Comparison of ENCODE assay signal across 10 cellular contexts in the genomic region with DNA sequence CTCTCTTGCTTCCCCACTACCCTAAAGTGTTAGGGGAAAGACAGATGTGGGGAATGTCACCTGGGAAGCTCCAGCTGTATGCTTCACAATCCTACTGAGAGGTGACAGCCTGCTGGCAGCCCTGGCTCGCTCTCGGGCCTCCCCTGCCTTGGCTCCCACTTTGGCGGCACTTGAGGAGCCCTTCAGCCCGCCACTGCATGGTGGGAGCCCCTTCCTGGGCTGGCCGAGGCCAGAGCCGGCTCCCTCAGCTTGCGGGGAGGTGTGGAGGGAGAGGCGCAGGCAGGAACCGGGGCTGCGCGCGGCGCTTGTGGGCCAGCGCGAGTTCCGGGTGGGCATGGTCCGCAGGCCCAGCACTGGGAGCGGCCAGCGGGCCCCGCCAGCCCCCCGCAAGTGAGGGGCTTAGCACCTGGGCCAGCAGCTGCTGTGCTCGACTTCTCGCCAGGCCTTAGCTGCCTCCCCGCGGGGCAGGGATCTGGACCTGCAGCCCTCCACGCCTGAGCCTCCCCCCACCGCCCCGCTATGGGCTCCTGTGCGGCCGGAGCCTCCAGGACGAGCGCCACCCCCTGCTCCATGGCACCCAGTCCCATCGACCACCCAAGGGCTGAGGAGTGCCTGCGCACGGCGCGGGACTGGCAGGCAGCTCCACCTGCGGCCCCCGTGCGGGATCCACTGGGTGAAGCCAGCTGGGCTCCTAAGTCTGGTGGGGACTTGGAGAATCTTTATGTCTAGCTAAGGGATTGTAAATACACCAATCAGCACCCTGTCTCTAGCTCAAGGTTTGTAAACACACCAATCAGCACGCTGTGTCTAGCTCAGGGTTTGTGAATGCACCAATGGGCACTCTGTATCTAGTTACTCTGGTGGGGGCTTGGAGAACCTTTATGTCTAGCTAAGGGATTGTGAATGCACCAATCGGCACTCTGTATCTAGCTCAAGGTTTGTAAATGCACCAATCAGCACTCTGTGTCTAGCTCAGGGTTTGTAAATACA. TPM values are rescaled to one million over a fixed set of nuclear protein-coding genes. Genes with fewer than 3 reads are reported as not detected.
DNase-seq lines count a peak whose midpoint lies in the region; ATAC-seq and TF ChIP-seq lines count a peak whose summit lies in the region.
"Not testable (repeated sequence)": the region's sequence is repeated elsewhere in the genome, so short reads cannot be mapped to it uniquely, and the experiment has no call there.
"Had no signal": no experiment of that assay in that cellular context is flagged by ENCODE, and none has a peak within 500 bp of the region (broad histone marks: within the 10 kb centered on the region; RNA-seq: fewer than 3 reads in every experiment).

No MANE protein-coding gene starts in this region.

- DNase-seq in IMR-90; left ventricle myocardium inferior; thoracic aorta (ENCODE audit: low spot score): not testable (repeated sequence)
- peak; percentile 28 for DNase-seq in activated naive CD8-positive, alpha-beta T cell treated with anti-CD3 and anti-CD28 coated beads, Interleukin-2, amount 10 ng/mL, durations not matched to agents 7 days and 5 days
- DNase-seq in aorta = peak; percentile 45 to 73

- H3K9me1 ChIP-seq in IMR-90 (ENCODE audit: insufficient read depth, low read length) = peaks cover 19% of the 10 kb centered on the region

- dilution Hi-C loops in IMR-90 (cut with HindIII; ENCODE audit: low sequenced_read_pairs, unreplicated experiment) = not testable (repeated sequence)

- TF ChIP-seq CTCF in IMR-90 (conservative IDR thresholded peaks at IDR 0.05; ENCODE audit: low read depth, low read length); left ventricle myocardium inferior (IDR thresholded peaks at IDR 0.05; ENCODE audit: borderline replicate concordance); thoracic aorta (IDR thresholded peaks at IDR 0.05): not testable (repeated sequence)

- not testable (repeated sequence) for H3K36me3 ChIP-seq in IMR-90 (ENCODE audit: control insufficient read depth, insufficient read depth, low read length); left ventricle myocardium inferior; mucosa of rectum (ENCODE audit: control insufficient read depth in 2 of 2, insufficient read depth in 2 of 2, low read length in 2 of 2); skeletal muscle tissue (ENCODE audit: control insufficient read depth in 3 of 3, insufficient read depth in 3 of 3, low read length in 3 of 3); thoracic aorta; aorta (ENCODE audit: control insufficient read depth in 1 of 2, insufficient read depth in 2 of 2, low read length in 1 of 2)

- peak overlapping the region; percentile 81 for H3K27ac ChIP-seq in IMR-90 (ENCODE audit: insufficient read depth, low read length)
- peak overlapping the region; percentile 79 for H3K27ac ChIP-seq in left ventricle myocardium inferior (replicated peaks)
- H3K27ac ChIP-seq in mucosa of rectum (ENCODE audit: low read depth in 2 of 2, low read length in 2 of 2) = peak overlapping the region; percentile 65 to 72
- H3K27ac ChIP-seq in skeletal muscle tissue (ENCODE audit: low read depth, low read length) = peak overlapping the region; percentile 87
- H3K27ac ChIP-seq in thoracic aorta = peak overlapping the region; percentile 88 to 96
- H3K27ac ChIP-seq in aorta (ENCODE audit: low read depth in 1 of 2, low read length in 2 of 2) = peak overlapping the region; percentile 57 to 80

- H4K8ac ChIP-seq in IMR-90 (ENCODE audit: low read depth in 2 of 2, low read length in 2 of 2) = peak overlapping the region; percentile 6 to 82; a peak in 3 of 4 replicates

- H3K4me3 ChIP-seq in IMR-90 (ENCODE audit: insufficient read depth, low read depth, low read length); left ventricle myocardium inferior; mucosa of rectum (ENCODE audit: low read length in 2 of 2); skeletal muscle tissue (ENCODE audit: low read length in 3 of 3); thoracic aorta; aorta (ENCODE audit: low read length in 2 of 2): not testable (repeated sequence)

- H3K27ac Mint-ChIP-seq in activated naive CD8-positive, alpha-beta T cell treated with anti-CD3 and anti-CD28 coated beads, Interleukin-2, amount 10 ng/mL, durations not matched to agents 7 days and 5 days = not testable (repeated sequence)
- peak overlapping the region; percentile 79 for H3K27ac Mint-ChIP-seq in dendritic cell treated with granulocyte-macrophage colony-stimulating factor and Interleukin-4, amounts not matched to agents 40 ng/mL and 50 ng/mL, for 4 days

- peak overlapping the region; percentile 33 for H2AK9ac ChIP-seq in IMR-90 (replicated peaks; ENCODE audit: low read depth, low read length, poor library complexity)

- in situ Hi-C loops in IMR-90 (cut with MboI; ENCODE audit: low sequenced_read_pairs) = loop anchor here (5.0 kb wide), 1 partner anchor 270 kb away; no protein-coding TSS in a partner anchor

- not testable (repeated sequence) for H4K20me1 ChIP-seq in IMR-90 (ENCODE audit: insufficient read depth, low read length)

- H3K4me2 ChIP-seq in IMR-90 (ENCODE audit: low read depth, low read length) = not testable (repeated sequence)

- peak overlapping the region; percentile 92 for H4K91ac ChIP-seq in IMR-90 (ENCODE audit: insufficient read depth, low read depth, low read length)

- peak overlapping the region; percentile 80; the same call in 2 of the 3 replicates for H2BK15ac ChIP-seq in IMR-90 (ENCODE audit: low read depth, low read length)

- not testable (repeated sequence) for H3K27me3 Mint-ChIP-seq in activated naive CD8-positive, alpha-beta T cell treated with anti-CD3 and anti-CD28 coated beads, Interleukin-2, amount 10 ng/mL, durations not matched to agents 7 days and 5 days; dendritic cell treated with granulocyte-macrophage colony-stimulating factor and Interleukin-4, amounts not matched to agents 40 ng/mL and 50 ng/mL, for 4 days

- H2AK5ac ChIP-seq in IMR-90 (ENCODE audit: low read depth, low read length) = peak overlapping the region; percentile 94

- H3K4me1 ChIP-seq in IMR-90 (ENCODE audit: control insufficient read depth, insufficient read depth, low read length) (peaks cover 32% of the 10 kb centered on the region), left ventricle myocardium inferior (peaks cover 45% of the 10 kb centered on the region), mucosa of rectum (ENCODE audit: control insufficient read depth in 2 of 2, insufficient read depth in 2 of 2, low read length in 2 of 2) (peaks cover 15 to 16% of the 10 kb centered on the region in 2 donors), skeletal muscle tissue (ENCODE audit: control insufficient read depth in 3 of 3, insufficient read depth in 3 of 3, low read length in 3 of 3) (peaks cover 33 to 37% (median 35%) of the 10 kb centered on the region in 3 donors), thoracic aorta (ENCODE audit: control insufficient read depth in 1 of 2, low read depth in 2 of 2) (peaks cover 37 to 60% of the 10 kb centered on the region in 2 donors)
- H3K4me1 ChIP-seq in aorta (ENCODE audit: control insufficient read depth in 1 of 2, insufficient read depth in 2 of 2, low read length in 2 of 2) = not testable (repeated sequence)

- H3K56ac ChIP-seq in IMR-90 (ENCODE audit: extremely low read depth, insufficient read depth, low read length) = peak overlapping the region; percentile 60; the same call in 1 of the 2 replicates

- H3K79me1 ChIP-seq in IMR-90 (ENCODE audit: low read depth in 1 of 2, low read length in 2 of 2) = not testable (repeated sequence)

- not testable (repeated sequence) for H2AFZ ChIP-seq in IMR-90 (replicated peaks; ENCODE audit: low read length, poor library complexity)

- H3K14ac ChIP-seq in IMR-90 (replicated peaks; ENCODE audit: low read depth, low read length) = peak overlapping the region; percentile 93

- H3K36me3 Mint-ChIP-seq in activated naive CD8-positive, alpha-beta T cell treated with anti-CD3 and anti-CD28 coated beads, Interleukin-2, amount 10 ng/mL, durations not matched to agents 7 days and 5 days; dendritic cell treated with granulocyte-macrophage colony-stimulating factor and Interleukin-4, amounts not matched to agents 40 ng/mL and 50 ng/mL, for 4 days (ENCODE audit: low read depth): not testable (repeated sequence)

- ATAC-seq in IMR-90 (ENCODE audit: low read depth); activated naive CD8-positive, alpha-beta T cell treated with anti-CD3 and anti-CD28 coated beads, Interleukin-2, amount 10 ng/mL, durations not matched to agents 7 days and 5 days (ENCODE audit: low read depth); thoracic aorta (ENCODE audit: insufficient number of reproducible peaks, low FRiP score, low read depth); aorta (ENCODE audit: low FRiP score): not testable (repeated sequence)

- H3K9ac ChIP-seq in IMR-90 (ENCODE audit: low read depth, low read length) = peak overlapping the region; percentile 21
- not testable (repeated sequence) for H3K9ac ChIP-seq in mucosa of rectum (ENCODE audit: low read depth in 1 of 2, low read length in 2 of 2); skeletal muscle tissue (ENCODE audit: low read depth in 1 of 3, low read length in 3 of 3)

- POLR2A ChIA-PET in IMR-90 (lab: Charles Lee; ENCODE audit: unreplicated experiment) = interaction anchor here (0.6 kb wide), 1 partner anchor 14 kb away, joined by 6 read pairs; no protein-coding TSS in a partner anchor
- POLR2A ChIA-PET in activated naive CD8-positive, alpha-beta T cell treated with anti-CD3 and anti-CD28 coated beads, Interleukin-2, amount 10 ng/mL, durations not matched to agents 7 days and 5 days (lab: Charles Lee) = not testable (repeated sequence)

- not testable (repeated sequence) for TF ChIP-seq POLR2A in IMR-90 (IDR thresholded peaks at IDR 0.05; ENCODE audit: low read depth, low read length)

- no CpG with 5 or more reads among the region's 42 CpGs for WGBS in IMR-90 (ENCODE audit: extremely low coverage in 2 of 2, insufficient read length in 1 of 2), 2 experiments
- 89 to 90% methylated on average over 37 to 42 of the region's 42 CpGs for WGBS in aorta, 2 donors

- H3K4me1 Mint-ChIP-seq in activated naive CD8-positive, alpha-beta T cell treated with anti-CD3 and anti-CD28 coated beads, Interleukin-2, amount 10 ng/mL, durations not matched to agents 7 days and 5 days = peaks cover 12% of the 10 kb centered on the region
- H3K4me1 Mint-ChIP-seq in dendritic cell treated with granulocyte-macrophage colony-stimulating factor and Interleukin-4, amounts not matched to agents 40 ng/mL and 50 ng/mL, for 4 days (ENCODE audit: low read depth) = peaks cover 37% of the 10 kb centered on the region

- not testable (repeated sequence) for H3K9me3 Mint-ChIP-seq in activated naive CD8-positive, alpha-beta T cell treated with anti-CD3 and anti-CD28 coated beads, Interleukin-2, amount 10 ng/mL, durations not matched to agents 7 days and 5 days; dendritic cell treated with granulocyte-macrophage colony-stimulating factor and Interleukin-4, amounts not matched to agents 40 ng/mL and 50 ng/mL, for 4 days

- H3K4ac ChIP-seq in IMR-90 (ENCODE audit: low read depth, low read length) = peak overlapping the region; percentile 89

- TF ChIP-seq RAD21 in IMR-90 (IDR thresholded peaks at IDR 0.05; ENCODE audit: low read length) = not testable (repeated sequence)

- peak overlapping the region; percentile 93 for H3K23ac ChIP-seq in IMR-90 (ENCODE audit: low read depth, low read length)

- BruUV-seq in IMR-90 (replicated peaks; lab: Mats Ljungman, UMichigan) = not testable (repeated sequence)

- peak overlapping the region; percentile 86 for H4K5ac ChIP-seq in IMR-90 (ENCODE audit: low read depth, low read length)

- not testable (repeated sequence) for H3K9me3 ChIP-seq in IMR-90 (ENCODE audit: control insufficient read depth, insufficient read depth, low read length); left ventricle myocardium inferior (replicated peaks); mucosa of rectum (ENCODE audit: control insufficient read depth in 2 of 2, low read length in 2 of 2); skeletal muscle tissue (ENCODE audit: control insufficient read depth in 3 of 3, low read length in 3 of 3); thoracic aorta; aorta (ENCODE audit: control insufficient read depth, low read length)

- peak overlapping the region; percentile 85 for H3K18ac ChIP-seq in IMR-90 (ENCODE audit: low read depth, low read length)

- not testable (repeated sequence) for H3K4me3 Mint-ChIP-seq in activated naive CD8-positive, alpha-beta T cell treated with anti-CD3 and anti-CD28 coated beads, Interleukin-2, amount 10 ng/mL, durations not matched to agents 7 days and 5 days; dendritic cell treated with granulocyte-macrophage colony-stimulating factor and Interleukin-4, amounts not matched to agents 40 ng/mL and 50 ng/mL, for 4 days

- not testable (repeated sequence) for H3K27me3 ChIP-seq in IMR-90 (ENCODE audit: control insufficient read depth, insufficient read depth, low read length); left ventricle myocardium inferior (ENCODE audit: low read depth); mucosa of rectum (ENCODE audit: control insufficient read depth in 2 of 2, insufficient read depth in 2 of 2, low read length in 2 of 2); skeletal muscle tissue (ENCODE audit: control insufficient read depth in 3 of 3, insufficient read depth in 3 of 3, low read length in 3 of 3); thoracic aorta (replicated peaks; ENCODE audit: insufficient read depth); aorta (ENCODE audit: control insufficient read depth in 1 of 2, insufficient read depth in 2 of 2, low read length in 1 of 2)

- intact Hi-C loops in IMR-90 (cut with micrococcal nuclease) = loop anchor here (5.0 kb wide), 1 partner anchor 80 kb away; no protein-coding TSS in a partner anchor
- intact Hi-C loops in dendritic cell treated with granulocyte-macrophage colony-stimulating factor and Interleukin-4, amounts not matched to agents 40 ng/mL and 50 ng/mL, for 4 days (cut with micrococcal nuclease); left ventricle myocardium inferior (cut with micrococcal nuclease): not testable (repeated sequence)
- intact Hi-C loops in aorta (cut with DNase I) = loop anchor here (2.0 to 5.0 kb wide), 2 partner anchors 74 to 265 kb away; no protein-coding TSS in a partner anchor

- CTCF ChIA-PET in IMR-90 (lab: Yijun Ruan, JAX) = interaction anchor here (0.8 to 2.1 kb wide), 5 partner anchors 12 to 269 kb away, joined by 3 to 18 read pairs (median 4); no protein-coding TSS in a partner anchor

- peak overlapping the region; percentile 95 for H2BK120ac ChIP-seq in IMR-90 (ENCODE audit: low read depth, low read length)

- peak overlapping the region; percentile 84 for H2BK5ac ChIP-seq in IMR-90 (ENCODE audit: low read depth, low read length, poor library complexity, severe bottlenecking)

- peak overlapping the region; percentile 99 for H2BK20ac ChIP-seq in IMR-90 (ENCODE audit: low read depth, low read length)

RNA-seq across cellular contexts. Expression of gene GOLGA6A, which starts 29.8 kb away (rescaled TPM):
- total RNA-seq in IMR-90 (2012; rRNA removed) (not detected in 2 replicates), left ventricle myocardium inferior (not detected), skeletal muscle tissue (1.0 TPM), thoracic aorta (under 1 TPM; 0.14 to 0.42 TPM), aorta (not detected)
- polyA plus RNA-seq in IMR-90 (2012; rRNA removed) (not detected in 2 replicates), aorta (not detected)
- not detected in 2 replicates for polyA plus RNA-seq in IMR-90 (2012; cell fraction: cytosol; rRNA removed)
- 0.14 TPM in 1 of 2 replicates, not detected in the other for polyA plus RNA-seq in IMR-90 (2012; cell fraction: nucleus; rRNA removed; ENCODE audit: low replicate concordance)
- total RNA-seq in activated naive CD8-positive, alpha-beta T cell treated with anti-CD3 and anti-CD28 coated beads, Interleukin-2, amount 10 ng/mL, durations not matched to agents 7 days and 5 days = under 1 TPM in 1 of 2 experiments, not detected in 1; 0.40 TPM
- total RNA-seq: G401, NCI-H460 had no signal

RNA-seq across cellular contexts. Expression of gene PML, which starts 58.0 kb away (rescaled TPM):
- total RNA-seq in IMR-90 (2012; rRNA removed) (8.8 and 10.3 TPM in 2 replicates), left ventricle myocardium inferior (19.1 TPM), skeletal muscle tissue (14.1 TPM), thoracic aorta (100 to 1,000 TPM in 1 of 2 donors, 10 to 100 TPM in 1; 77.2 to 138 TPM), aorta (10 to 100 TPM; 72.6 to 91.9 TPM)
- polyA plus RNA-seq in IMR-90 (2012; rRNA removed) (22.6 and 23.1 TPM in 2 replicates), aorta (10 to 100 TPM in 1 of 2 donors, 1 to 10 TPM in 1; 8.6 to 45.5 TPM)
- 28.1 and 29.3 TPM in 2 replicates for polyA plus RNA-seq in IMR-90 (2012; cell fraction: cytosol; rRNA removed)
- 43.2 and 105 TPM in 2 replicates for polyA plus RNA-seq in IMR-90 (2012; cell fraction: nucleus; rRNA removed; ENCODE audit: low replicate concordance)
- 100 to 1,000 TPM; 118 to 120 TPM for total RNA-seq in activated naive CD8-positive, alpha-beta T cell treated with anti-CD3 and anti-CD28 coated beads, Interleukin-2, amount 10 ng/mL, durations not matched to agents 7 days and 5 days
